In the genomic region with DNA sequence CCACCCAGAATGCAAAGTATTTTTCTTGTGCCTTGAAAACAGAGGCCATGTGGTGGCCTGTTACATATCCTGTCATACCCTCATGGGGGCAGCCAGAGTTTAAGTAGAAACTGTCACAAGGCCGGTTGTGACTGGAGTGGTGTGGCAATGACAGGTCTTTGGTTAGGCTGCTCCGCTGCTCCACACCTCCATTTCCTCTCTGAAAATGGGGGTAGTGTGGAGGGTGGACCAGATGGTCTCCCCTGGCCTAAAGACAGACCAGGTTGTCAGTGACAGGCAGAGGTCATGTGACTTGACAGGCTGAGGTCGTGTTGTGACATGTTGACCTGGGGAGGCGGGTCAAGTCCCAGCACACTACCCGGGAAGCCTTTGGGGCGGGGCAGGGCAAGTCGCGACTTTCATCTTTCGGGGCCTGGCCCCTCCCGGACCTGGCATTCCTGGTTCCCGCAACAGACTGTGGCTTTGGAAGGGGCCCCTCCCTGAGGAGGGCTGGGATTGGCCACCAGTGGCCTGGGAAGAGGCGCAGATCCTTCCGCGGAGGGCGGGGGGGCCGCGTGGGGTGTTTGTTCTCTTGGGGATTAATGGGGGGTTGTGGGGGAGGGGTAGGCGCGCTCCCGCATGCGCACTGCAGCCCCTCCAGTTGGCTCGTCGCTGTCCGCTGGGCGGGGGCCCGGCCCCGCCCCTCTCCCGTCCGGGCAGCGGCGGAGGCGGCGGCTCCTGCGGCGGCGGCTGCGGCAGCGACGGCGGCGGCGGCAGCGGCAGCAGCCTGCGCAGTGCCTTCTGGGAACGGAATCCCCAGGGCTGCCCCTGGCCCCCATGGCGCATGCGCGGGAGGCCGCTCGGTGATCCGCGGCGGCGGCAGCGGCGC, we compare ENCODE assay signal across 1 cellular context.
A peak's percentile ranks its signal among the peaks of the same experiment; 100 is the strongest.
TF ChIP-seq lines count a peak whose summit lies in the region.

A gene with protein sequence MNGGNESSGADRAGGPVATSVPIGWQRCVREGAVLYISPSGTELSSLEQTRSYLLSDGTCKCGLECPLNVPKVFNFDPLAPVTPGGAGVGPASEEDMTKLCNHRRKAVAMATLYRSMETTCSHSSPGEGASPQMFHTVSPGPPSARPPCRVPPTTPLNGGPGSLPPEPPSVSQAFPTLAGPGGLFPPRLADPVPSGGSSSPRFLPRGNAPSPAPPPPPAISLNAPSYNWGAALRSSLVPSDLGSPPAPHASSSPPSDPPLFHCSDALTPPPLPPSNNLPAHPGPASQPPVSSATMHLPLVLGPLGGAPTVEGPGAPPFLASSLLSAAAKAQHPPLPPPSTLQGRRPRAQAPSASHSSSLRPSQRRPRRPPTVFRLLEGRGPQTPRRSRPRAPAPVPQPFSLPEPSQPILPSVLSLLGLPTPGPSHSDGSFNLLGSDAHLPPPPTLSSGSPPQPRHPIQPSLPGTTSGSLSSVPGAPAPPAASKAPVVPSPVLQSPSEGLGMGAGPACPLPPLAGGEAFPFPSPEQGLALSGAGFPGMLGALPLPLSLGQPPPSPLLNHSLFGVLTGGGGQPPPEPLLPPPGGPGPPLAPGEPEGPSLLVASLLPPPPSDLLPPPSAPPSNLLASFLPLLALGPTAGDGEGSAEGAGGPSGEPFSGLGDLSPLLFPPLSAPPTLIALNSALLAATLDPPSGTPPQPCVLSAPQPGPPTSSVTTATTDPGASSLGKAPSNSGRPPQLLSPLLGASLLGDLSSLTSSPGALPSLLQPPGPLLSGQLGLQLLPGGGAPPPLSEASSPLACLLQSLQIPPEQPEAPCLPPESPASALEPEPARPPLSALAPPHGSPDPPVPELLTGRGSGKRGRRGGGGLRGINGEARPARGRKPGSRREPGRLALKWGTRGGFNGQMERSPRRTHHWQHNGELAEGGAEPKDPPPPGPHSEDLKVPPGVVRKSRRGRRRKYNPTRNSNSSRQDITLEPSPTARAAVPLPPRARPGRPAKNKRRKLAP (plus strand): TSS at position 806 of the 868 bp plus-strand sequence. CDS start 1,480 bp downstream, outside the sequence.

TF ChIP-seq in K562, 482 proteins besides CTCF, POLR2A, EP300 and RAD21 (continued from another document and continues in another):
- TF ChIP-seq, protein P1, sequence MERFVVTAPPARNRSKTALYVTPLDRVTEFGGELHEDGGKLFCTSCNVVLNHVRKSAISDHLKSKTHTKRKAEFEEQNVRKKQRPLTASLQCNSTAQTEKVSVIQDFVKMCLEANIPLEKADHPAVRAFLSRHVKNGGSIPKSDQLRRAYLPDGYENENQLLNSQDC (CRISPR knock-in tag; IDR thresholded peaks at IDR 0.05) = 0 out of 2 replicates have a peak, but pooled peaks have one; percentile 5
- TF ChIP-seq SMAD4 (CRISPR knock-in tag; conservative IDR thresholded peaks at IDR 0.05) (peak; percentile 81; the same call in 1 of the 2 replicates), HMG20A (CRISPR knock-in tag; conservative IDR thresholded peaks at IDR 0.05) (no peak), NR2F6 (CRISPR knock-in tag; IDR thresholded peaks at IDR 0.05) (peak; percentile 73; the same call in 1 of the 2 replicates), KDM5B (IDR thresholded peaks at IDR 0.05; ENCODE audit: insufficient replicate concordance, low read depth, low read length) (peak; percentile 67), SMARCC2 (IDR thresholded peaks at IDR 0.05; ENCODE audit: low read depth) (no peak), EGR1 (conservative IDR thresholded peaks at IDR 0.05) (peak; percentile 27), ZBED1 (IDR thresholded peaks at IDR 0.05) (peak; percentile 100), ZNF165 (CRISPR knock-in tag; IDR thresholded peaks at IDR 0.05; ENCODE audit: borderline replicate concordance) (no peak), MEIS2 (IDR thresholded peaks at IDR 0.05; ENCODE audit: partially characterized antibody) (peak; percentile 94), RB1 (IDR thresholded peaks at IDR 0.05; ENCODE audit: low read depth) (peak; percentile 52; the same call in 1 of the 2 replicates), NEUROD1 (IDR thresholded peaks at IDR 0.05; ENCODE audit: borderline replicate concordance, low read depth, low read length, partially characterized antibody) (peak; percentile 22), ZC3H8 (IDR thresholded peaks at IDR 0.05) (0 out of 2 replicates have a peak, but pooled peaks have one; percentile 41), ZNF324 (CRISPR knock-in tag; IDR thresholded peaks at IDR 0.05) (no peak), RHOXF2B (CRISPR knock-in tag; conservative IDR thresholded peaks at IDR 0.05) (no peak), C11orf30 (IDR thresholded peaks at IDR 0.05; ENCODE audit: low read depth) (peak; percentile 21; the same call in 1 of the 2 replicates)
- TF ChIP-seq, protein P2, sequence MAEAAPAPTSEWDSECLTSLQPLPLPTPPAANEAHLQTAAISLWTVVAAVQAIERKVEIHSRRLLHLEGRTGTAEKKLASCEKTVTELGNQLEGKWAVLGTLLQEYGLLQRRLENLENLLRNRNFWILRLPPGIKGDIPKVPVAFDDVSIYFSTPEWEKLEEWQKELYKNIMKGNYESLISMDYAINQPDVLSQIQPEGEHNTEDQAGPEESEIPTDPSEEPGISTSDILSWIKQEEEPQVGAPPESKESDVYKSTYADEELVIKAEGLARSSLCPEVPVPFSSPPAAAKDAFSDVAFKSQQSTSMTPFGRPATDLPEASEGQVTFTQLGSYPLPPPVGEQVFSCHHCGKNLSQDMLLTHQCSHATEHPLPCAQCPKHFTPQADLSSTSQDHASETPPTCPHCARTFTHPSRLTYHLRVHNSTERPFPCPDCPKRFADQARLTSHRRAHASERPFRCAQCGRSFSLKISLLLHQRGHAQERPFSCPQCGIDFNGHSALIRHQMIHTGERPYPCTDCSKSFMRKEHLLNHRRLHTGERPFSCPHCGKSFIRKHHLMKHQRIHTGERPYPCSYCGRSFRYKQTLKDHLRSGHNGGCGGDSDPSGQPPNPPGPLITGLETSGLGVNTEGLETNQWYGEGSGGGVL (CRISPR knock-in tag; IDR thresholded peaks at IDR 0.05) = no peak
- TF ChIP-seq, protein P3, sequence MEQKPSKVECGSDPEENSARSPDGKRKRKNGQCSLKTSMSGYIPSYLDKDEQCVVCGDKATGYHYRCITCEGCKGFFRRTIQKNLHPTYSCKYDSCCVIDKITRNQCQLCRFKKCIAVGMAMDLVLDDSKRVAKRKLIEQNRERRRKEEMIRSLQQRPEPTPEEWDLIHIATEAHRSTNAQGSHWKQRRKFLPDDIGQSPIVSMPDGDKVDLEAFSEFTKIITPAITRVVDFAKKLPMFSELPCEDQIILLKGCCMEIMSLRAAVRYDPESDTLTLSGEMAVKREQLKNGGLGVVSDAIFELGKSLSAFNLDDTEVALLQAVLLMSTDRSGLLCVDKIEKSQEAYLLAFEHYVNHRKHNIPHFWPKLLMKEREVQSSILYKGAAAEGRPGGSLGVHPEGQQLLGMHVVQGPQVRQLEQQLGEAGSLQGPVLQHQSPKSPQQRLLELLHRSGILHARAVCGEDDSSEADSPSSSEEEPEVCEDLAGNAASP (IDR thresholded peaks at IDR 0.05) = peak; percentile 66; the same call in 1 of the 2 replicates
- TF ChIP-seq, protein P4, sequence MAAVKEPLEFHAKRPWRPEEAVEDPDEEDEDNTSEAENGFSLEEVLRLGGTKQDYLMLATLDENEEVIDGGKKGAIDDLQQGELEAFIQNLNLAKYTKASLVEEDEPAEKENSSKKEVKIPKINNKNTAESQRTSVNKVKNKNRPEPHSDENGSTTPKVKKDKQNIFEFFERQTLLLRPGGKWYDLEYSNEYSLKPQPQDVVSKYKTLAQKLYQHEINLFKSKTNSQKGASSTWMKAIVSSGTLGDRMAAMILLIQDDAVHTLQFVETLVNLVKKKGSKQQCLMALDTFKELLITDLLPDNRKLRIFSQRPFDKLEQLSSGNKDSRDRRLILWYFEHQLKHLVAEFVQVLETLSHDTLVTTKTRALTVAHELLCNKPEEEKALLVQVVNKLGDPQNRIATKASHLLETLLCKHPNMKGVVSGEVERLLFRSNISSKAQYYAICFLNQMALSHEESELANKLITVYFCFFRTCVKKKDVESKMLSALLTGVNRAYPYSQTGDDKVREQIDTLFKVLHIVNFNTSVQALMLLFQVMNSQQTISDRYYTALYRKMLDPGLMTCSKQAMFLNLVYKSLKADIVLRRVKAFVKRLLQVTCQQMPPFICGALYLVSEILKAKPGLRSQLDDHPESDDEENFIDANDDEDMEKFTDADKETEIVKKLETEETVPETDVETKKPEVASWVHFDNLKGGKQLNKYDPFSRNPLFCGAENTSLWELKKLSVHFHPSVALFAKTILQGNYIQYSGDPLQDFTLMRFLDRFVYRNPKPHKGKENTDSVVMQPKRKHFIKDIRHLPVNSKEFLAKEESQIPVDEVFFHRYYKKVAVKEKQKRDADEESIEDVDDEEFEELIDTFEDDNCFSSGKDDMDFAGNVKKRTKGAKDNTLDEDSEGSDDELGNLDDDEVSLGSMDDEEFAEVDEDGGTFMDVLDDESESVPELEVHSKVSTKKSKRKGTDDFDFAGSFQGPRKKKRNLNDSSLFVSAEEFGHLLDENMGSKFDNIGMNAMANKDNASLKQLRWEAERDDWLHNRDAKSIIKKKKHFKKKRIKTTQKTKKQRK (IDR thresholded peaks at IDR 0.05; ENCODE audit: borderline replicate concordance, low read depth, low read length) = no peak
- TF ChIP-seq, protein P5, sequence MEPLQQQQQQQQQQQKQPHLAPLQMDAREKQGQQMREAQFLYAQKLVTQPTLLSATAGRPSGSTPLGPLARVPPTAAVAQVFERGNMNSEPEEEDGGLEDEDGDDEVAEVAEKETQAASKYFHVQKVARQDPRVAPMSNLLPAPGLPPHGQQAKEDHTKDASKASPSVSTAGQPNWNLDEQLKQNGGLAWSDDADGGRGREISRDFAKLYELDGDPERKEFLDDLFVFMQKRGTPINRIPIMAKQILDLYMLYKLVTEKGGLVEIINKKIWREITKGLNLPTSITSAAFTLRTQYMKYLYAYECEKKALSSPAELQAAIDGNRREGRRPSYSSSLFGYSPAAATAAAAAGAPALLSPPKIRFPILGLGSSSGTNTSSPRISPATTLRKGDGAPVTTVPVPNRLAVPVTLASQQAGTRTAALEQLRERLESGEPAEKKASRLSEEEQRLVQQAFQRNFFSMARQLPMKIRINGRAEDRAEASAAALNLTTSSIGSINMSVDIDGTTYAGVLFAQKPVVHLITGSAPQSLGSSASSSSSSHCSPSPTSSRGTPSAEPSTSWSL (CRISPR knock-in tag; IDR thresholded peaks at IDR 0.05; ENCODE audit: borderline replicate concordance) = no peak
- TF ChIP-seq, protein P6, sequence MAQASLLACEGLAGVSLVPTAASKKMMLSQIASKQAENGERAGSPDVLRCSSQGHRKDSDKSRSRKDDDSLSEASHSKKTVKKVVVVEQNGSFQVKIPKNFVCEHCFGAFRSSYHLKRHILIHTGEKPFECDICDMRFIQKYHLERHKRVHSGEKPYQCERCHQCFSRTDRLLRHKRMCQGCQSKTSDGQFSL (CRISPR knock-in tag; IDR thresholded peaks at IDR 0.05) = no peak
- TF ChIP-seq, protein P6 (tag; IDR thresholded peaks at IDR 0.05) = peak in 1 of 2 experiments; percentile 71; a peak in 2 of 4 replicates
- TF ChIP-seq, protein P7, sequence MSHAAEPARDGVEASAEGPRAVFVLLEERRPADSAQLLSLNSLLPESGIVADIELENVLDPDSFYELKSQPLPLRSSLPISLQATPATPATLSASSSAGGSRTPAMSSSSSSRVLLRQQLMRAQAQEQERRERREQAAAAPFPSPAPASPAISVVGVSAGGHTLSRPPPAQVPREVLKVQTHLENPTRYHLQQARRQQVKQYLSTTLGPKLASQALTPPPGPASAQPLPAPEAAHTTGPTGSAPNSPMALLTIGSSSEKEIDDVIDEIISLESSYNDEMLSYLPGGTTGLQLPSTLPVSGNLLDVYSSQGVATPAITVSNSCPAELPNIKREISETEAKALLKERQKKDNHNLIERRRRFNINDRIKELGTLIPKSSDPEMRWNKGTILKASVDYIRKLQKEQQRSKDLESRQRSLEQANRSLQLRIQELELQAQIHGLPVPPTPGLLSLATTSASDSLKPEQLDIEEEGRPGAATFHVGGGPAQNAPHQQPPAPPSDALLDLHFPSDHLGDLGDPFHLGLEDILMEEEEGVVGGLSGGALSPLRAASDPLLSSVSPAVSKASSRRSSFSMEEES (CRISPR knock-in tag; IDR thresholded peaks at IDR 0.05) = peak; percentile 99
- TF ChIP-seq, protein P8, sequence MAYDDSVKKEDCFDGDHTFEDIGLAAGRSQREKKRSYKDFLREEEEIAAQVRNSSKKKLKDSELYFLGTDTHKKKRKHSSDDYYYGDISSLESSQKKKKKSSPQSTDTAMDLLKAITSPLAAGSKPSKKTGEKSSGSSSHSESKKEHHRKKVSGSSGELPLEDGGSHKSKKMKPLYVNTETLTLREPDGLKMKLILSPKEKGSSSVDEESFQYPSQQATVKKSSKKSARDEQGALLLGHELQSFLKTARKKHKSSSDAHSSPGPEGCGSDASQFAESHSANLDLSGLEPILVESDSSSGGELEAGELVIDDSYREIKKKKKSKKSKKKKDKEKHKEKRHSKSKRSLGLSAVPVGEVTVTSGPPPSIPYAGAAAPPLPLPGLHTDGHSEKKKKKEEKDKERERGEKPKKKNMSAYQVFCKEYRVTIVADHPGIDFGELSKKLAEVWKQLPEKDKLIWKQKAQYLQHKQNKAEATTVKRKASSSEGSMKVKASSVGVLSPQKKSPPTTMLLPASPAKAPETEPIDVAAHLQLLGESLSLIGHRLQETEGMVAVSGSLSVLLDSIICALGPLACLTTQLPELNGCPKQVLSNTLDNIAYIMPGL (CRISPR knock-in tag; IDR thresholded peaks at IDR 0.05) = no peak
- TF ChIP-seq, protein P9, sequence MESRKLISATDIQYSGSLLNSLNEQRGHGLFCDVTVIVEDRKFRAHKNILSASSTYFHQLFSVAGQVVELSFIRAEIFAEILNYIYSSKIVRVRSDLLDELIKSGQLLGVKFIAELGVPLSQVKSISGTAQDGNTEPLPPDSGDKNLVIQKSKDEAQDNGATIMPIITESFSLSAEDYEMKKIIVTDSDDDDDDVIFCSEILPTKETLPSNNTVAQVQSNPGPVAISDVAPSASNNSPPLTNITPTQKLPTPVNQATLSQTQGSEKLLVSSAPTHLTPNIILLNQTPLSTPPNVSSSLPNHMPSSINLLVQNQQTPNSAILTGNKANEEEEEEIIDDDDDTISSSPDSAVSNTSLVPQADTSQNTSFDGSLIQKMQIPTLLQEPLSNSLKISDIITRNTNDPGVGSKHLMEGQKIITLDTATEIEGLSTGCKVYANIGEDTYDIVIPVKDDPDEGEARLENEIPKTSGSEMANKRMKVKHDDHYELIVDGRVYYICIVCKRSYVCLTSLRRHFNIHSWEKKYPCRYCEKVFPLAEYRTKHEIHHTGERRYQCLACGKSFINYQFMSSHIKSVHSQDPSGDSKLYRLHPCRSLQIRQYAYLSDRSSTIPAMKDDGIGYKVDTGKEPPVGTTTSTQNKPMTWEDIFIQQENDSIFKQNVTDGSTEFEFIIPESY (CRISPR knock-in tag; IDR thresholded peaks at IDR 0.05) = no peak
